ENCODE assay signal across 1 cellular context in genomic region chr19:18074192-18074591, GRCh38.
TF ChIP-seq lines count a peak whose summit lies in the region.

No MANE protein-coding gene starts in this region.

TF ChIP-seq in SK-N-SH, 30 proteins besides CTCF, POLR2A, EP300 and RAD21 (continued from another document):
- no peak for TF ChIP-seq REST (IDR thresholded peaks at IDR 0.05; ENCODE audit: low read depth, low read length)
- no peak for TF ChIP-seq IRF3 (IDR thresholded peaks at IDR 0.05; ENCODE audit: low read depth, low read length)
- TF ChIP-seq SMC3 (IDR thresholded peaks at IDR 0.05; ENCODE audit: low read depth, low read length): no peak
- TF ChIP-seq NRF1 (IDR thresholded peaks at IDR 0.05; ENCODE audit: low read depth, low read length): no peak
